8 cellular contexts compared by ENCODE assay signal in the genomic region with DNA sequence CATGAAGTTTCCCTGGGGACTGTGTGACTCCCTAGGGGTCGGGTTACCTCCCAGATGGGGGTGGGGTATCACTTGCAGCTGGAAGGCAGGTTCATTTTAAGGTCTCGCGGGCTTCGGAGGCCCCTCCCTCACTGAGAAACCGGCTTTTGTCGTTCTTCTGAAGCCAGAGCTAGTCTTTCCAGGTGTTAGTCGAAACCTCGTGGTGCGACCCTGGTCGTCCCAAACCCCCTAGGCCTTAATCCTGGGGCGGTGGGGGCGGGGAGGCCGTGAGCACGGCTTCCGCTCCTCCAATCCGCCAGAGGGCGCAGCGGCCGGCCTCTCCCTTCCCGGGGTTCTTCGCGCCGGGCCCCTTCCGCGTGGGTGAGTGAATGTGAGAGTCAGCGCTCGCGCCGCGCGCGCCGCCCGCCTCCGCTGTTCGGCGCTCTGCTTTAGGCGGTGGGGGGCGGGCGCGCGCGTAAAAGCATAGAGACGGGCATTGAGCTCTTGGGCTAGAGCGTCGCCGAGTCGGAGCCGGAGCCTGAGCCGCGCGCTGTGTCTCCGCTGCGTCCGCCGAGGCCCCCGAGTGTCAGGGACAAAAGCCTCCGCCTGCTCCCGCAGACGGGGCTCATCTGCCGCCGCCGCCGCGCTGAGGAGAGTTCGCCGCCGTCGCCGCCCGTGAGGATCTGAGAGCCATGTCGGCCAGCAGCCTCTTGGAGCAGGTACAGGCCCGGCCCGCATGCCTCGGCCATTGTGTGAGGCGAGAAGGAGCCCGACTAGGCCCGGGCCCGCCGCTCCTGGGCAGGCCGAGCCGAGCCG. TPM values are rescaled to one million over a fixed set of nuclear protein-coding genes. Genes with fewer than 3 reads are reported as not detected.
DNase-seq lines count a peak whose midpoint lies in the region; ATAC-seq and TF ChIP-seq lines count a peak whose summit lies in the region.

A gene (plus strand): TSS at position 491 of the 795 bp plus-strand sequence. CDS start 181 bp downstream, at position 672.

- H3K9me3 ChIP-seq in right cardiac atrium (ENCODE audit: control insufficient read depth, low read length) (no peaks in the 10 kb centered on the region), vagina (no peaks in the 10 kb centered on the region)

- peak within 1 kb of the TSS; percentile 92 for H3K4me3 ChIP-seq in right cardiac atrium (ENCODE audit: low read length)
- H3K4me3 ChIP-seq in vagina: peak within 1 kb of the TSS; percentile 85 to 88

- TF ChIP-seq POLR2A in GM15510 (IDR thresholded peaks at IDR 0.05; ENCODE audit: borderline replicate concordance, extremely low read depth, insufficient read length): peak; percentile 73
- peak in 1 of 2 donors; percentile 68 for TF ChIP-seq POLR2A in vagina (IDR thresholded peaks at IDR 0.05)

- peak; percentile 75 to 96 (median 85) for TF ChIP-seq CTCF in vagina (IDR thresholded peaks at IDR 0.05)

- peak; percentile 95 to 96 for DNase-seq in NCI-H187 (lab: John Stamatoyannopoulos, UW)
- peak; percentile 94 to 99 (median 97) for DNase-seq in T-helper 2 cell
- peak; percentile 60 to 97 (median 92) for DNase-seq in anterior cingulate cortex (lab: John Stamatoyannopoulos, UW)
- DNase-seq in right cardiac atrium: peak; percentile 98 to 99 (median 99)
- DNase-seq in putamen (ENCODE audit: low spot score): peak; percentile 97
- peak in 1 of 2 donors; percentile 92 for DNase-seq in vagina (ENCODE audit: extremely low spot score in 2 of 2)

- under 1% methylated on average over 83 of the region's 83 CpGs for WGBS in right cardiac atrium

- no peaks in the 10 kb centered on the region for H3K4me1 ChIP-seq in right cardiac atrium (ENCODE audit: control insufficient read depth, insufficient read depth, low read length)
- peaks cover 47% of the 10 kb centered on the region for H3K4me1 ChIP-seq in vagina

- no peaks in the 10 kb centered on the region for H3K27me3 ChIP-seq in right cardiac atrium (ENCODE audit: control insufficient read depth, insufficient read depth)
- no peaks in the 10 kb centered on the region for H3K27me3 ChIP-seq in vagina

- intact Hi-C loops in right cardiac atrium (cut with DNase I): loop anchor here in 2 of 4 donors (5.0 kb wide), 1 partner anchor 94 kb away; a partner anchor contains a TSS
- intact Hi-C loops in vagina (cut with DNase I): loop anchor here (10.0 kb wide), 1 partner anchor 92 kb away; a partner anchor contains a TSS

- H3K27ac ChIP-seq in right cardiac atrium (ENCODE audit: low read length): peak within 1 kb of the TSS; percentile 96
- peak within 1 kb of the TSS; percentile 85 for H3K27ac ChIP-seq in vagina

- peak; percentile 79 for ATAC-seq in HG02938 (IDR thresholded peaks at IDR 0.05; ENCODE audit: unreplicated experiment)
- peak; percentile 99 for ATAC-seq in right cardiac atrium

- peaks cover 0 to 10% of the 10 kb centered on the region in 2 donors for H3K36me3 ChIP-seq in vagina

RNA-seq across cellular contexts. Expression of the gene that starts here (rescaled TPM):
- total RNA-seq in right cardiac atrium (10 to 100 TPM; 34.0 to 43.3 (median 36.1) TPM), vagina (61.9 TPM)
- 27.2 TPM for polyA plus RNA-seq in right cardiac atrium
